20 cellular contexts compared by ENCODE assay signal in genomic region chr17:72887917-72888316, GRCh38.
A peak's percentile ranks its signal among the peaks of the same experiment; 100 is the strongest.
DNase-seq lines count a peak whose midpoint lies in the region; ATAC-seq and TF ChIP-seq lines count a peak whose summit lies in the region.
"Had no signal": no experiment of that assay in that cellular context is flagged by ENCODE, and none has a peak within 500 bp of the region (broad histone marks: within the 10 kb centered on the region; RNA-seq: fewer than 3 reads in every experiment).

No MANE protein-coding gene starts in this region.

- CTCF ChIA-PET in activated CD4-positive, alpha-beta T cell treated with anti-CD3 and anti-CD28 coated beads for 36 hours (lab: Charles Lee), result no interaction called here

- no peaks in the 10 kb centered on the region for H3K27me3 Mint-ChIP-seq in activated CD4-positive, alpha-beta T cell treated with anti-CD3 and anti-CD28 coated beads for 36 hours
- H3K27me3 Mint-ChIP-seq in HFFc6 (ENCODE audit: insufficient read depth), result no peaks in the 10 kb centered on the region
- H3K27me3 Mint-ChIP-seq in osteocyte (ENCODE audit: unreplicated experiment), result no peaks in the 10 kb centered on the region
- H3K27me3 Mint-ChIP-seq: CD4-positive, CD25-positive, alpha-beta regulatory T cell had no signal

- H3K4me1 Mint-ChIP-seq in activated CD4-positive, alpha-beta T cell treated with anti-CD3 and anti-CD28 coated beads for 36 hours, result peaks cover 26% of the 10 kb centered on the region
- H3K4me1 Mint-ChIP-seq in HFFc6 (ENCODE audit: low read depth) (peaks cover 54% of the 10 kb centered on the region), osteocyte (ENCODE audit: unreplicated experiment) (peaks cover 32% of the 10 kb centered on the region)
- H3K4me1 Mint-ChIP-seq: CD4-positive, CD25-positive, alpha-beta regulatory T cell had no signal

- no peaks in the 10 kb centered on the region for H3K9me3 Mint-ChIP-seq in activated CD4-positive, alpha-beta T cell treated with anti-CD3 and anti-CD28 coated beads for 36 hours (ENCODE audit: low read depth)
- H3K9me3 Mint-ChIP-seq in HFFc6 (no peaks in the 10 kb centered on the region), osteocyte (ENCODE audit: unreplicated experiment) (no peaks in the 10 kb centered on the region)

- no peak for TF ChIP-seq CTCF in HFFc6 (IDR thresholded peaks at IDR 0.05)
- no peak for TF ChIP-seq CTCF in choroid plexus epithelial cell (conservative IDR thresholded peaks at IDR 0.05; ENCODE audit: low read depth, low read length)
- TF ChIP-seq CTCF in osteocyte (IDR thresholded peaks at IDR 0.05), result no peak

- no peak overlapping the region for H3K4me3 ChIP-seq in choroid plexus epithelial cell (ENCODE audit: low read depth, low read length)

- intact Hi-C loops in activated CD4-positive, alpha-beta T cell treated with anti-CD3 and anti-CD28 coated beads for 36 hours (cut with DNase I, micrococcal nuclease), result no loop called here

- no peak for ATAC-seq in activated CD4-positive, alpha-beta T cell treated with anti-CD3 and anti-CD28 coated beads for 36 hours
- no peak for ATAC-seq in HG03342 (IDR thresholded peaks at IDR 0.05; ENCODE audit: unreplicated experiment)

- H3K27ac Mint-ChIP-seq in activated CD4-positive, alpha-beta T cell treated with anti-CD3 and anti-CD28 coated beads for 36 hours, result peak overlapping the region; percentile 21
- H3K27ac Mint-ChIP-seq in HFFc6 (peak overlapping the region; percentile 64; the same call in 1 of the 2 replicates), osteocyte (ENCODE audit: unreplicated experiment) (peak overlapping the region; percentile 72)

- DNase-seq in activated CD4-positive, alpha-beta T cell treated with anti-CD3 and anti-CD28 coated beads for 36 hours, result no peak
- DNase-seq in activated CD4-positive, alpha-beta T cell treated with anti-CD3 and anti-CD28 coated beads, Interleukin-2, amount 50 U/mL, for 48 hours, result no peak
- DNase-seq in HFFc6 (peak; percentile 16), choroid plexus epithelial cell (ENCODE audit: low read depth) (peak; percentile 46), osteocyte (ENCODE audit: extremely low spot score, unreplicated experiment) (no peak), pons (ENCODE audit: low spot score) (no peak)
- no peak for DNase-seq in central memory CD4-positive, alpha-beta T cell
- DNase-seq: BE2C; Caco-2; CD4-positive, CD25-positive, alpha-beta regulatory T cell; GDM1; GOT3; NCI-H1417; NCI-H187 treated with DMSO at 0.1 percent for 48 hours; NCI-H2227 treated with DMSO at 0.1 percent for 48 hours; NCI-H510A treated with DMSO at 0.1 percent for 48 hours; NCI-H774; OCI-M1; SHP77 had no signal

- H3K4me3 Mint-ChIP-seq in activated CD4-positive, alpha-beta T cell treated with anti-CD3 and anti-CD28 coated beads for 36 hours, result no peak overlapping the region
- H3K4me3 Mint-ChIP-seq in HFFc6, result no peak overlapping the region; the same call in 1 of the 2 replicates
- no peak overlapping the region for H3K4me3 Mint-ChIP-seq in osteocyte (ENCODE audit: unreplicated experiment)
- H3K4me3 Mint-ChIP-seq: CD4-positive, CD25-positive, alpha-beta regulatory T cell had no signal

- peaks cover 33% of the 10 kb centered on the region for H3K36me3 Mint-ChIP-seq in activated CD4-positive, alpha-beta T cell treated with anti-CD3 and anti-CD28 coated beads for 36 hours (ENCODE audit: low read depth)
- H3K36me3 Mint-ChIP-seq in HFFc6 (ENCODE audit: low read depth) (peaks cover 15% of the 10 kb centered on the region; the same call in 1 of the 2 replicates), osteocyte (ENCODE audit: unreplicated experiment) (peaks cover 13% of the 10 kb centered on the region)

- POLR2A ChIA-PET in activated CD4-positive, alpha-beta T cell treated with anti-CD3 and anti-CD28 coated beads for 36 hours (lab: Charles Lee), result no interaction called here

Comparison
In these comparisons a context has a peak if more than half of its experiments do, and no peak if none do; other contexts are left out.
1. DNase-seq: peak in HFFc6 (single experiment) and choroid plexus epithelial cell (single experiment); none in activated CD4-positive, alpha-beta T cell treated with anti-CD3 and anti-CD28 coated beads for 36 hours (single experiment), activated CD4-positive, alpha-beta T cell treated with anti-CD3 and anti-CD28 coated beads, Interleukin-2, amount 50 U/mL, for 48 hours (0 of 2), osteocyte (single experiment), central memory CD4-positive, alpha-beta T cell (single experiment) and pons (single experiment).
2. H3K27ac Mint-ChIP-seq: peak in every context shown above with its lines; median percentile 72 in osteocyte; 64 in HFFc6; 21 in activated CD4-positive, alpha-beta T cell treated with anti-CD3 and anti-CD28 coated beads for 36 hours.